In the genomic region with DNA sequence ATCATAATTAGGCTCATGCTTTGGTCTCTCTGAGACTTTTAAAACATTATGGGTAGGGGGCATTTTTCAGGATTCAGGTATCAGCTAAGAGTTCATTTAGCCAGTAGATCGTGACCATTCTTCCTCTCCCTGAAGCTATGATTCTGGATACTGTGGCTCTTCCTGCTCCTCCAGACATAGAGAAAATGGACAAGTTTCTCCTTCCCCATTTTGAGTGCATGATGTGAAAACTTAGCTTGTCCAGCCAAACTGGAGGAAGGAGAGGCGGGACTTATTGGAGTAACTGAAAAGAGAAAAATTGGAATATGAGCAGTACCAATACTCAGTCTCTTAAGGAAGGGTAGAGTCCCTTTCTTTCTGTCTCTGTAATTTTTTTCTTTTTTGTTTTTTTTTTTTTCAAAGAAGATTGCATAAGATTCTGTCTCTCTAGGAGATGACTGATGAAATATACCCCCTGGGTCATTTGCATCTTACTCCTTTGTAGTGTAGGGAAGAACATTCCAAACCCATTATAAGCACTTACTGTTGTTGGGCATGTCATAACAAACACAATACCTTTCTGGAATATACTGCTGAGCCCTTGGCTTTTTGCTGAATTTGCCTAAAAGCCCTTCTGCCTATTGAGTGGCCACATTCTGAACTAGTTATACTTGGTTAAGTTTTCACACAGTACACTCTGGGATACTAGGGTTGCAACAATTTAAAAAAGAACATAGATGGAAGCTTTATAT, we compare ENCODE assay signal across 2 cellular contexts.
TF ChIP-seq lines count a peak whose summit lies in the region.

No MANE protein-coding gene starts in this region.

TF ChIP-seq in SK-N-SH, 30 proteins besides CTCF, POLR2A, EP300 and RAD21 (continued from another document):
- no peak for TF ChIP-seq FOXJ3 (CRISPR knock-in tag; IDR thresholded peaks at IDR 0.05)
- TF ChIP-seq, protein P1, sequence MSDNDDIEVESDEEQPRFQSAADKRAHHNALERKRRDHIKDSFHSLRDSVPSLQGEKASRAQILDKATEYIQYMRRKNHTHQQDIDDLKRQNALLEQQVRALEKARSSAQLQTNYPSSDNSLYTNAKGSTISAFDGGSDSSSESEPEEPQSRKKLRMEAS (IDR thresholded peaks at IDR 0.05; ENCODE audit: low read depth), result no peak
- TF ChIP-seq, protein P2, sequence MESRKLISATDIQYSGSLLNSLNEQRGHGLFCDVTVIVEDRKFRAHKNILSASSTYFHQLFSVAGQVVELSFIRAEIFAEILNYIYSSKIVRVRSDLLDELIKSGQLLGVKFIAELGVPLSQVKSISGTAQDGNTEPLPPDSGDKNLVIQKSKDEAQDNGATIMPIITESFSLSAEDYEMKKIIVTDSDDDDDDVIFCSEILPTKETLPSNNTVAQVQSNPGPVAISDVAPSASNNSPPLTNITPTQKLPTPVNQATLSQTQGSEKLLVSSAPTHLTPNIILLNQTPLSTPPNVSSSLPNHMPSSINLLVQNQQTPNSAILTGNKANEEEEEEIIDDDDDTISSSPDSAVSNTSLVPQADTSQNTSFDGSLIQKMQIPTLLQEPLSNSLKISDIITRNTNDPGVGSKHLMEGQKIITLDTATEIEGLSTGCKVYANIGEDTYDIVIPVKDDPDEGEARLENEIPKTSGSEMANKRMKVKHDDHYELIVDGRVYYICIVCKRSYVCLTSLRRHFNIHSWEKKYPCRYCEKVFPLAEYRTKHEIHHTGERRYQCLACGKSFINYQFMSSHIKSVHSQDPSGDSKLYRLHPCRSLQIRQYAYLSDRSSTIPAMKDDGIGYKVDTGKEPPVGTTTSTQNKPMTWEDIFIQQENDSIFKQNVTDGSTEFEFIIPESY (IDR thresholded peaks at IDR 0.05; ENCODE audit: borderline replicate concordance, low read depth), result no peak
- no peak for TF ChIP-seq FOXM1 (IDR thresholded peaks at IDR 0.05; ENCODE audit: low read depth)
- no peak for TF ChIP-seq GATA2 (CRISPR knock-in tag; IDR thresholded peaks at IDR 0.05)

TF ChIP-seq in WTC11, 78 proteins besides CTCF, POLR2A, EP300 and RAD21 (continued from another document):
- TF ChIP-seq NR3C1 (CRISPR knock-in tag; conservative IDR thresholded peaks at IDR 0.05; ENCODE audit: low read depth) (no peak), ZNF671 (CRISPR knock-in tag; IDR thresholded peaks at IDR 0.05) (no peak)
TF ChIP-seq in WTC11: peak in this region for 0.
